ENCODE assay signal across 7 cellular contexts in genomic region chr3:150411106-150411460, GRCh38. TPM values are rescaled to one million over a fixed set of nuclear protein-coding genes. Genes with fewer than 3 reads are reported as not detected.
DNase-seq lines count a peak whose midpoint lies in the region; ATAC-seq, FAIRE-seq and TF ChIP-seq lines count a peak whose summit lies in the region.

No MANE protein-coding gene starts in this region.

- no peak for FAIRE-seq in small intestine (lab: Jason Lieb, UNC)

- no peak for TF ChIP-seq EP300 in gastroesophageal sphincter (IDR thresholded peaks at IDR 0.05)

- peaks cover 10 to 42% of the 10 kb centered on the region in 2 experiments for H3K4me1 ChIP-seq in HCT116 (ENCODE audit: control insufficient read depth in 1 of 2, insufficient read depth in 2 of 2, low read length in 2 of 2)
- H3K4me1 ChIP-seq in gastroesophageal sphincter, result peaks cover 11 to 52% (median 13%) of the 10 kb centered on the region in 3 donors
- H3K4me1 ChIP-seq in small intestine (ENCODE audit: control insufficient read depth in 2 of 2, insufficient read depth in 1 of 2, low read depth in 1 of 2, low read length in 1 of 2), result peaks cover 0 to 7% of the 10 kb centered on the region in 2 donors

- H3K4me1 Mint-ChIP-seq in T-helper 17 cell, result peaks cover 47% of the 10 kb centered on the region

- RAD21 ChIA-PET in HCT116 (lab: Charles Lee; ENCODE audit: low non-redundant PET in 1 of 2, low total read pairs in 2 of 2, uncharacterized antibody in 2 of 2, unreplicated experiment in 2 of 2), result no interaction called here

- H3K27ac Mint-ChIP-seq in T-helper 17 cell, result peak overlapping the region; percentile 82

- peak overlapping the region; percentile 97 for H3K4me3 Mint-ChIP-seq in T-helper 17 cell

- peak overlapping the region; percentile 97 for H3K4me2 ChIP-seq in HCT116 (ENCODE audit: low read length)

- DNase-seq in HCT116 (ENCODE audit: low read depth, low spot score), result no peak
- no peak for DNase-seq in T-helper 17 cell
- DNase-seq in small intestine, result no peak
- no peak for DNase-seq in NCI-H187 treated with DMSO at 0.1 percent for 48 hours (lab: John Stamatoyannopoulos, UW)
- DNase-seq in C1 segment of cervical spinal cord (lab: John Stamatoyannopoulos, UW), result no peak
- DNase-seq in iPS-NIHi7 (ENCODE audit: extremely low spot score), result no peak

- POLR2A ChIA-PET in HCT116 (lab: Charles Lee), result no interaction called here

- intact Hi-C loops in HCT116 (cut with micrococcal nuclease), result loop anchor here (5.0 kb wide), 1 partner anchor 124 kb away; no protein-coding TSS in a partner anchor

- H3K4me3 ChIP-seq in HCT116 (replicated peaks in 1 of 2; ENCODE audit: low read depth in 1 of 2, low read length in 2 of 2) (peak overlapping the region; percentile 70 to 85), gastroesophageal sphincter (peak overlapping the region; percentile 74 to 90), small intestine (ENCODE audit: low read depth in 1 of 2, low read length in 2 of 2) (peak overlapping the region; percentile 65 to 98)

- H3K27me3 ChIP-seq in HCT116 (ENCODE audit: insufficient read depth, low read length) (no peaks in the 10 kb centered on the region), gastroesophageal sphincter (no peaks in the 10 kb centered on the region), small intestine (ENCODE audit: control insufficient read depth in 2 of 2, insufficient read depth in 2 of 2, low read length in 2 of 2) (no peaks in the 10 kb centered on the region)

- no peak overlapping the region; the same call in 1 of the 2 replicates for H3K27ac ChIP-seq in HCT116 (ENCODE audit: low read depth, low read length)
- peak overlapping the region in 3 of 4 donors; percentile 98 to 100 (median 100) for H3K27ac ChIP-seq in gastroesophageal sphincter
- peak overlapping the region in 1 of 2 donors; percentile 6 for H3K27ac ChIP-seq in small intestine (ENCODE audit: low read depth in 1 of 2, low read length in 1 of 2)

- BruUV-seq in HCT116 (replicated peaks; lab: Mats Ljungman, UMichigan), result no TSS peak

- H2AFZ ChIP-seq in HCT116 (ENCODE audit: low read depth, low read length, poor library complexity, severe bottlenecking), result no peak overlapping the region

- H4K20me1 ChIP-seq in HCT116 (ENCODE audit: insufficient read depth), result peaks cover 27% of the 10 kb centered on the region

- H3K9ac ChIP-seq in HCT116 (ENCODE audit: low read length), result peak overlapping the region; percentile 88

- TF ChIP-seq RAD21 in HCT116 (IDR thresholded peaks at IDR 0.05; ENCODE audit: low read depth), result no peak

- no peak for TF ChIP-seq CTCF in HCT116 (IDR thresholded peaks at IDR 0.05 in 2 of 3, conservative IDR thresholded peaks at IDR 0.05 in 1 of 3; ENCODE audit: borderline replicate concordance in 1 of 3, insufficient read depth in 1 of 3, low read depth in 2 of 3, low read length in 2 of 3)
- no peak for TF ChIP-seq CTCF in gastroesophageal sphincter (IDR thresholded peaks at IDR 0.05)

- CTCF ChIA-PET in HCT116 (lab: Charles Lee), result no interaction called here

- WGBS in gastroesophageal sphincter (ENCODE audit: low coverage in 1 of 2), 2 donors, result 0% methylated on average over 5 of the region's 5 CpGs
- WGBS in small intestine, 3 donors, result 1 to 3% (median 2%) methylated on average over 5 of the region's 5 CpGs

- no peaks in the 10 kb centered on the region for H3K27me3 Mint-ChIP-seq in T-helper 17 cell

- H3K36me3 Mint-ChIP-seq in T-helper 17 cell (ENCODE audit: low read depth), result no peaks in the 10 kb centered on the region

- ATAC-seq in HCT116 (no peak), T-helper 17 cell (no peak), gastroesophageal sphincter (no peak)

- H3K79me2 ChIP-seq in HCT116 (ENCODE audit: insufficient read depth, low read length), result peaks cover 73% of the 10 kb centered on the region

- H3K9me3 ChIP-seq in HCT116 (ENCODE audit: control insufficient read depth in 1 of 2, insufficient read depth in 1 of 2, low read depth in 1 of 2, low read length in 2 of 2), result no peaks in the 10 kb centered on the region
- no peaks in the 10 kb centered on the region for H3K9me3 ChIP-seq in T-helper 17 cell (ENCODE audit: control insufficient read depth, low read length, poor library complexity, severe bottlenecking)
- no peaks in the 10 kb centered on the region for H3K9me3 ChIP-seq in gastroesophageal sphincter
- H3K9me3 ChIP-seq in small intestine (ENCODE audit: control insufficient read depth, low read depth), result no peaks in the 10 kb centered on the region

- no peaks in the 10 kb centered on the region for H3K9me2 ChIP-seq in HCT116 (ENCODE audit: insufficient read depth)

- H3K36me3 ChIP-seq in HCT116 (ENCODE audit: control insufficient read depth in 1 of 2, insufficient read depth in 2 of 2, low read length in 2 of 2) (peaks cover 0 to 15% of the 10 kb centered on the region in 2 experiments; a peak in 3 of 4 replicates), gastroesophageal sphincter (no peaks in the 10 kb centered on the region), small intestine (ENCODE audit: control insufficient read depth in 2 of 2, insufficient read depth in 2 of 2, low read length in 2 of 2) (no peaks in the 10 kb centered on the region)

- no peak for TF ChIP-seq POLR2A in HCT116 (IDR thresholded peaks at IDR 0.05; ENCODE audit: borderline replicate concordance, extremely low read depth, insufficient read depth, insufficient read length)
- TF ChIP-seq POLR2A in gastroesophageal sphincter (IDR thresholded peaks at IDR 0.05), result no peak

TF ChIP-seq in HCT116, 20 proteins besides CTCF, POLR2A, EP300 and RAD21:
- TF ChIP-seq EZH2phosphoT487 (IDR thresholded peaks at IDR 0.05; ENCODE audit: borderline replicate concordance), result no peak
- no peak for TF ChIP-seq MAX (IDR thresholded peaks at IDR 0.05)
- no peak for TF ChIP-seq ZNF274 (IDR thresholded peaks at IDR 0.05; ENCODE audit: low read depth, low read length)
- no peak for TF ChIP-seq CEBPB (IDR thresholded peaks at IDR 0.05; ENCODE audit: low read depth)
- TF ChIP-seq JUND (IDR thresholded peaks at IDR 0.05), result no peak
- TF ChIP-seq REST (IDR thresholded peaks at IDR 0.05; ENCODE audit: low read depth), result no peak
- TF ChIP-seq EZH2 (IDR thresholded peaks at IDR 0.05), result no peak
- no peak for TF ChIP-seq FOSL1 (IDR thresholded peaks at IDR 0.05; ENCODE audit: low read depth)
- TF ChIP-seq SRF (IDR thresholded peaks at IDR 0.05; ENCODE audit: low read depth), result no peak

RNA-seq across cellular contexts. Expression of gene TSC22D2, which starts 3.0 kb away (rescaled TPM):
- total RNA-seq in HCT116 (2021; ENCODE audit: unreplicated experiment) (20.0 TPM), T-helper 17 cell (10 to 100 TPM; 37.8 to 51.6 TPM), gastroesophageal sphincter (10 to 100 TPM; 15.4 to 30.0 (median 26.0) TPM)
- 10.4 and 11.7 TPM in 2 replicates for polyA plus RNA-seq in HCT116 (2012)
- 1 to 10 TPM; 5.9 to 8.5 (median 6.5) TPM for polyA plus RNA-seq in small intestine
